Comparison of ENCODE assay signal across 2 cellular contexts in the genomic region with DNA sequence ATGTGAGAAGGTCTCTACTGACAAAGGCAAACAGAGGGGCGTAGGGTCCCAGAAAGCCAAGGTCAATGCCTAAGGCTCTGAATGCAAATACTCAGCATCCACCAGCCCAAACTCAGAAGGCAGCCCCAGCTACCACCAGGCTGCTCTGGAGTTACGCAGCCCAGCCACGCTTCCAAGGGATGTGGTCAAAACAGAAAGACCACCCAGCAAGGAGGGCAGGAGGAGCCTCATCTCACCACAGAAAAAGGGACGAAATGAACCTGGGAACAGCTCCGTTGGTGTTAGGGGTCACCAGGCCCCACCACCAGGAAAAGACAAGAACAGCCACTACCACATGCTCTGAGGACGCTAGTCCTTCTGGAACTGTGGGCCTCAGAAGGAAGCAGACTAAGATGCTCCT.
TF ChIP-seq lines count a peak whose summit lies in the region.

No MANE protein-coding gene starts in this region.

TF ChIP-seq in IMR-90, 13 proteins besides CTCF, POLR2A, EP300 and RAD21:
- TF ChIP-seq MAFK (IDR thresholded peaks at IDR 0.05; ENCODE audit: low read depth, low read length) (no peak), BHLHE40 (IDR thresholded peaks at IDR 0.05; ENCODE audit: low read depth, low read length) (no peak), RFX5 (IDR thresholded peaks at IDR 0.05; ENCODE audit: low read depth, low read length) (no peak), NFE2L2 (IDR thresholded peaks at IDR 0.05; ENCODE audit: low read depth, low read length) (no peak), CEBPB (IDR thresholded peaks at IDR 0.05; ENCODE audit: low read depth, low read length) (no peak), RCOR1 (IDR thresholded peaks at IDR 0.05; ENCODE audit: insufficient replicate concordance, low read length) (no peak), USF2 (IDR thresholded peaks at IDR 0.05; ENCODE audit: low read depth, low read length) (no peak), SMC3 (IDR thresholded peaks at IDR 0.05; ENCODE audit: low read depth, low read length) (no peak), FOS (IDR thresholded peaks at IDR 0.05; ENCODE audit: low read depth, low read length) (no peak), ELK1 (IDR thresholded peaks at IDR 0.05; ENCODE audit: borderline replicate concordance, low read depth, low read length) (no peak), MXI1 (IDR thresholded peaks at IDR 0.05; ENCODE audit: borderline replicate concordance, low read depth, low read length) (no peak), CHD1 (IDR thresholded peaks at IDR 0.05; ENCODE audit: low read depth, low read length) (no peak), MAZ (IDR thresholded peaks at IDR 0.05; ENCODE audit: borderline replicate concordance, low read depth, low read length) (no peak)

TF ChIP-seq in H1, 55 proteins besides CTCF, POLR2A, EP300 and RAD21:
- TF ChIP-seq SP1 (IDR thresholded peaks at IDR 0.05; ENCODE audit: low read depth, low read length), result no peak
- no peak for TF ChIP-seq PHF8 (conservative IDR thresholded peaks at IDR 0.05; ENCODE audit: low read depth, low read length)
- no peak for TF ChIP-seq JUN (IDR thresholded peaks at IDR 0.05; ENCODE audit: low read depth, low read length)
- TF ChIP-seq SP2 (IDR thresholded peaks at IDR 0.05; ENCODE audit: low read length), result no peak
- TF ChIP-seq USF2 (IDR thresholded peaks at IDR 0.05; ENCODE audit: low read length), result no peak
- TF ChIP-seq CEBPB (IDR thresholded peaks at IDR 0.05; ENCODE audit: low read depth, low read length), result no peak
- TF ChIP-seq, protein P1, sequence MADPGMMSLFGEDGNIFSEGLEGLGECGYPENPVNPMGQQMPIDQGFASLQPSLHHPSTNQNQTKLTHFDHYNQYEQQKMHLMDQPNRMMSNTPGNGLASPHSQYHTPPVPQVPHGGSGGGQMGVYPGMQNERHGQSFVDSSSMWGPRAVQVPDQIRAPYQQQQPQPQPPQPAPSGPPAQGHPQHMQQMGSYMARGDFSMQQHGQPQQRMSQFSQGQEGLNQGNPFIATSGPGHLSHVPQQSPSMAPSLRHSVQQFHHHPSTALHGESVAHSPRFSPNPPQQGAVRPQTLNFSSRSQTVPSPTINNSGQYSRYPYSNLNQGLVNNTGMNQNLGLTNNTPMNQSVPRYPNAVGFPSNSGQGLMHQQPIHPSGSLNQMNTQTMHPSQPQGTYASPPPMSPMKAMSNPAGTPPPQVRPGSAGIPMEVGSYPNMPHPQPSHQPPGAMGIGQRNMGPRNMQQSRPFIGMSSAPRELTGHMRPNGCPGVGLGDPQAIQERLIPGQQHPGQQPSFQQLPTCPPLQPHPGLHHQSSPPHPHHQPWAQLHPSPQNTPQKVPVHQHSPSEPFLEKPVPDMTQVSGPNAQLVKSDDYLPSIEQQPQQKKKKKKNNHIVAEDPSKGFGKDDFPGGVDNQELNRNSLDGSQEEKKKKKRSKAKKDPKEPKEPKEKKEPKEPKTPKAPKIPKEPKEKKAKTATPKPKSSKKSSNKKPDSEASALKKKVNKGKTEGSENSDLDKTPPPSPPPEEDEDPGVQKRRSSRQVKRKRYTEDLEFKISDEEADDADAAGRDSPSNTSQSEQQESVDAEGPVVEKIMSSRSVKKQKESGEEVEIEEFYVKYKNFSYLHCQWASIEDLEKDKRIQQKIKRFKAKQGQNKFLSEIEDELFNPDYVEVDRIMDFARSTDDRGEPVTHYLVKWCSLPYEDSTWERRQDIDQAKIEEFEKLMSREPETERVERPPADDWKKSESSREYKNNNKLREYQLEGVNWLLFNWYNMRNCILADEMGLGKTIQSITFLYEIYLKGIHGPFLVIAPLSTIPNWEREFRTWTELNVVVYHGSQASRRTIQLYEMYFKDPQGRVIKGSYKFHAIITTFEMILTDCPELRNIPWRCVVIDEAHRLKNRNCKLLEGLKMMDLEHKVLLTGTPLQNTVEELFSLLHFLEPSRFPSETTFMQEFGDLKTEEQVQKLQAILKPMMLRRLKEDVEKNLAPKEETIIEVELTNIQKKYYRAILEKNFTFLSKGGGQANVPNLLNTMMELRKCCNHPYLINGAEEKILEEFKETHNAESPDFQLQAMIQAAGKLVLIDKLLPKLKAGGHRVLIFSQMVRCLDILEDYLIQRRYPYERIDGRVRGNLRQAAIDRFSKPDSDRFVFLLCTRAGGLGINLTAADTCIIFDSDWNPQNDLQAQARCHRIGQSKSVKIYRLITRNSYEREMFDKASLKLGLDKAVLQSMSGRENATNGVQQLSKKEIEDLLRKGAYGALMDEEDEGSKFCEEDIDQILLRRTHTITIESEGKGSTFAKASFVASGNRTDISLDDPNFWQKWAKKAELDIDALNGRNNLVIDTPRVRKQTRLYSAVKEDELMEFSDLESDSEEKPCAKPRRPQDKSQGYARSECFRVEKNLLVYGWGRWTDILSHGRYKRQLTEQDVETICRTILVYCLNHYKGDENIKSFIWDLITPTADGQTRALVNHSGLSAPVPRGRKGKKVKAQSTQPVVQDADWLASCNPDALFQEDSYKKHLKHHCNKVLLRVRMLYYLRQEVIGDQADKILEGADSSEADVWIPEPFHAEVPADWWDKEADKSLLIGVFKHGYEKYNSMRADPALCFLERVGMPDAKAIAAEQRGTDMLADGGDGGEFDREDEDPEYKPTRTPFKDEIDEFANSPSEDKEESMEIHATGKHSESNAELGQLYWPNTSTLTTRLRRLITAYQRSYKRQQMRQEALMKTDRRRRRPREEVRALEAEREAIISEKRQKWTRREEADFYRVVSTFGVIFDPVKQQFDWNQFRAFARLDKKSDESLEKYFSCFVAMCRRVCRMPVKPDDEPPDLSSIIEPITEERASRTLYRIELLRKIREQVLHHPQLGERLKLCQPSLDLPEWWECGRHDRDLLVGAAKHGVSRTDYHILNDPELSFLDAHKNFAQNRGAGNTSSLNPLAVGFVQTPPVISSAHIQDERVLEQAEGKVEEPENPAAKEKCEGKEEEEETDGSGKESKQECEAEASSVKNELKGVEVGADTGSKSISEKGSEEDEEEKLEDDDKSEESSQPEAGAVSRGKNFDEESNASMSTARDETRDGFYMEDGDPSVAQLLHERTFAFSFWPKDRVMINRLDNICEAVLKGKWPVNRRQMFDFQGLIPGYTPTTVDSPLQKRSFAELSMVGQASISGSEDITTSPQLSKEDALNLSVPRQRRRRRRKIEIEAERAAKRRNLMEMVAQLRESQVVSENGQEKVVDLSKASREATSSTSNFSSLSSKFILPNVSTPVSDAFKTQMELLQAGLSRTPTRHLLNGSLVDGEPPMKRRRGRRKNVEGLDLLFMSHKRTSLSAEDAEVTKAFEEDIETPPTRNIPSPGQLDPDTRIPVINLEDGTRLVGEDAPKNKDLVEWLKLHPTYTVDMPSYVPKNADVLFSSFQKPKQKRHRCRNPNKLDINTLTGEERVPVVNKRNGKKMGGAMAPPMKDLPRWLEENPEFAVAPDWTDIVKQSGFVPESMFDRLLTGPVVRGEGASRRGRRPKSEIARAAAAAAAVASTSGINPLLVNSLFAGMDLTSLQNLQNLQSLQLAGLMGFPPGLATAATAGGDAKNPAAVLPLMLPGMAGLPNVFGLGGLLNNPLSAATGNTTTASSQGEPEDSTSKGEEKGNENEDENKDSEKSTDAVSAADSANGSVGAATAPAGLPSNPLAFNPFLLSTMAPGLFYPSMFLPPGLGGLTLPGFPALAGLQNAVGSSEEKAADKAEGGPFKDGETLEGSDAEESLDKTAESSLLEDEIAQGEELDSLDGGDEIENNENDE (IDR thresholded peaks at IDR 0.05; ENCODE audit: insufficient replicate concordance, low read length), result no peak
- no peak for TF ChIP-seq RXRA (IDR thresholded peaks at IDR 0.05; ENCODE audit: insufficient read depth, low read depth, low read length)
- TF ChIP-seq FOSL1 (IDR thresholded peaks at IDR 0.05; ENCODE audit: insufficient read depth, low read depth, low read length), result no peak
- no peak for TF ChIP-seq HDAC6 (IDR thresholded peaks at IDR 0.05; ENCODE audit: low read depth, low read length)
- TF ChIP-seq CHD1 (IDR thresholded peaks at IDR 0.05; ENCODE audit: low read depth, low read length), result no peak
- no peak for TF ChIP-seq TAF7 (optimal IDR thresholded peaks at IDR 0.05; ENCODE audit: borderline replicate concordance, low read depth, low read length)
- no peak for TF ChIP-seq SAP30 (IDR thresholded peaks at IDR 0.05; ENCODE audit: insufficient read depth, insufficient replicate concordance, low read length)
- TF ChIP-seq EZH2 (IDR thresholded peaks at IDR 0.05; ENCODE audit: low read depth, low read length, severe bottlenecking), result no peak
- TF ChIP-seq SP4 (IDR thresholded peaks at IDR 0.05; ENCODE audit: low read length), result no peak
